1 cellular context compared by ENCODE assay signal in genomic region chr6:50959081-50959641, GRCh38.
TF ChIP-seq lines count a peak whose summit lies in the region.

No MANE protein-coding gene starts in this region.

TF ChIP-seq in K562, 482 proteins besides CTCF, POLR2A, EP300 and RAD21 (continued from another document and continues in another):
- TF ChIP-seq CREB3L1 (IDR thresholded peaks at IDR 0.05; ENCODE audit: borderline replicate concordance, low read depth) (no peak), SRSF1 (IDR thresholded peaks at IDR 0.05; ENCODE audit: low read depth, low read length) (no peak), MEIS2 (IDR thresholded peaks at IDR 0.05; ENCODE audit: partially characterized antibody) (peak; percentile 81), RFX5 (IDR thresholded peaks at IDR 0.05; ENCODE audit: low read depth, low read length) (0 out of 2 replicates have a peak, but pooled peaks have one; percentile 31), ZNF699 (CRISPR knock-in tag; IDR thresholded peaks at IDR 0.05; ENCODE audit: insufficient replicate concordance) (no peak), ARHGAP35 (IDR thresholded peaks at IDR 0.05; ENCODE audit: partially characterized antibody) (no peak), POLR2AphosphoS5 (IDR thresholded peaks at IDR 0.05; ENCODE audit: control insufficient read depth, insufficient read depth, low read depth, low read length) (peak; percentile 86), GATA2 (CRISPR knock-in tag; IDR thresholded peaks at IDR 0.05) (peak; percentile 77), ZC3H4 (CRISPR knock-in tag; IDR thresholded peaks at IDR 0.05; ENCODE audit: borderline replicate concordance) (no peak), TEAD2 (tag; IDR thresholded peaks at IDR 0.05) (no peak), CBX5 (IDR thresholded peaks at IDR 0.05; ENCODE audit: borderline replicate concordance, low read depth) (no peak), NR2F6 (CRISPR knock-in tag; IDR thresholded peaks at IDR 0.05) (no peak), ZKSCAN8 (CRISPR knock-in tag; IDR thresholded peaks at IDR 0.05) (no peak), C11orf30 (IDR thresholded peaks at IDR 0.05; ENCODE audit: low read depth) (no peak), CLOCK (CRISPR knock-in tag; IDR thresholded peaks at IDR 0.05; ENCODE audit: borderline replicate concordance) (no peak), GTF2E2 (tag; IDR thresholded peaks at IDR 0.05) (no peak), ZNF717 (CRISPR knock-in tag; IDR thresholded peaks at IDR 0.05) (no peak), NFIC (IDR thresholded peaks at IDR 0.05) (peak; percentile 69), BMI1 (IDR thresholded peaks at IDR 0.05; ENCODE audit: low read length) (no peak), NONO (IDR thresholded peaks at IDR 0.05; ENCODE audit: low read depth in 2 of 2, low read length in 1 of 2) (0 out of 4 replicates have a peak, but pooled peaks of 1 of the 2 experiments have one; percentile 42), MYC (IDR thresholded peaks at IDR 0.05; ENCODE audit: low read depth, low read length) (peak; percentile 74), MYC (CRISPR knock-in tag; IDR thresholded peaks at IDR 0.05; ENCODE audit: borderline replicate concordance, low read depth) (no peak), ZNF766 (CRISPR knock-in tag; conservative IDR thresholded peaks at IDR 0.05) (peak; percentile 82), ATF1 (CRISPR knock-in tag; IDR thresholded peaks at IDR 0.05) (no peak), ATF1 (tag; IDR thresholded peaks at IDR 0.05) (peak; percentile 51; the same call in 1 of the 2 replicates), LCOR (CRISPR knock-in tag; IDR thresholded peaks at IDR 0.05) (no peak), TEAD1 (CRISPR knock-in tag; IDR thresholded peaks at IDR 0.05) (peak in 1 of 2 experiments; percentile 50; a peak in 1 of 4 replicates), MAZ (CRISPR knock-in tag; conservative IDR thresholded peaks at IDR 0.05 in 1 of 2, IDR thresholded peaks at IDR 0.05 in 1 of 2) (peak; percentile 17 to 28; a peak in 1 of 4 replicates), PCBP2 (IDR thresholded peaks at IDR 0.05; ENCODE audit: low read depth, low read length, poor library complexity, severe bottlenecking) (no peak), SMAD1 (IDR thresholded peaks at IDR 0.05; ENCODE audit: low read depth, low read length, partially characterized antibody) (no peak), SMAD4 (CRISPR knock-in tag; conservative IDR thresholded peaks at IDR 0.05) (peak; percentile 97), ADNP (tag; IDR thresholded peaks at IDR 0.05) (peak; percentile 75), NR4A1 (CRISPR knock-in tag; IDR thresholded peaks at IDR 0.05) (0 out of 2 replicates have a peak, but pooled peaks have one; percentile 47), NR4A1 (tag; IDR thresholded peaks at IDR 0.05) (no peak), NFE2L1 (tag; IDR thresholded peaks at IDR 0.05; ENCODE audit: borderline replicate concordance, low read depth) (no peak), CBFA2T2 (conservative IDR thresholded peaks at IDR 0.05) (peak; percentile 91), ZNF384 (IDR thresholded peaks at IDR 0.05; ENCODE audit: low read depth, low read length) (no peak), ZFP36 (IDR thresholded peaks at IDR 0.05; ENCODE audit: low read depth, low read length, partially characterized antibody) (peak; percentile 8), RBBP5 (IDR thresholded peaks at IDR 0.05; ENCODE audit: borderline replicate concordance, insufficient read depth, low read length, poor library complexity, severe bottlenecking) (peak; percentile 84), ZNF316 (IDR thresholded peaks at IDR 0.05) (no peak), SLC30A9 (CRISPR knock-in tag; IDR thresholded peaks at IDR 0.05) (no peak), LEF1 (IDR thresholded peaks at IDR 0.05) (peak; percentile 67; the same call in 1 of the 2 replicates), RBM39 (optimal IDR thresholded peaks at IDR 0.05; ENCODE audit: low read depth, low read length) (no peak), MLX (CRISPR knock-in tag; conservative IDR thresholded peaks at IDR 0.05) (no peak), MCM3 (IDR thresholded peaks at IDR 0.05) (no peak), MAFG (tag; conservative IDR thresholded peaks at IDR 0.05) (no peak; the same call in 1 of the 2 replicates), KAT8 (IDR thresholded peaks at IDR 0.05; ENCODE audit: low read depth) (no peak), FOXP1 (CRISPR knock-in tag; IDR thresholded peaks at IDR 0.05) (peak; percentile 45; the same call in 1 of the 2 replicates), TOE1 (IDR thresholded peaks at IDR 0.05; ENCODE audit: borderline replicate concordance) (peak; percentile 83), TOE1 (CRISPR knock-in tag; IDR thresholded peaks at IDR 0.05; ENCODE audit: borderline replicate concordance, low read depth) (no peak)
- TF ChIP-seq, protein P1, sequence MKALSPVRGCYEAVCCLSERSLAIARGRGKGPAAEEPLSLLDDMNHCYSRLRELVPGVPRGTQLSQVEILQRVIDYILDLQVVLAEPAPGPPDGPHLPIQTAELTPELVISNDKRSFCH (CRISPR knock-in tag; IDR thresholded peaks at IDR 0.05): no peak
- TF ChIP-seq, protein P1 (tag; IDR thresholded peaks at IDR 0.05): peak; percentile 90
- TF ChIP-seq, protein P2, sequence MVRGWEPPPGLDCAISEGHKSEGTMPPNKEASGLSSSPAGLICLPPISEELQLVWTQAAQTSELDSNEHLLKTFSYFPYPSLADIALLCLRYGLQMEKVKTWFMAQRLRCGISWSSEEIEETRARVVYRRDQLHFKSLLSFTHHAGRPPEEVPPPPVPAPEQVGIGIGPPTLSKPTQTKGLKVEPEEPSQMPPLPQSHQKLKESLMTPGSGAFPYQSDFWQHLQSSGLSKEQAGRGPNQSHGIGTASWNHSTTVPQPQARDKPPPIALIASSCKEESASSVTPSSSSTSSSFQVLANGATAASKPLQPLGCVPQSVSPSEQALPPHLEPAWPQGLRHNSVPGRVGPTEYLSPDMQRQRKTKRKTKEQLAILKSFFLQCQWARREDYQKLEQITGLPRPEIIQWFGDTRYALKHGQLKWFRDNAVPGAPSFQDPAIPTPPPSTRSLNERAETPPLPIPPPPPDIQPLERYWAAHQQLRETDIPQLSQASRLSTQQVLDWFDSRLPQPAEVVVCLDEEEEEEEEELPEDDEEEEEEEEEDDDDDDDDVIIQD (CRISPR knock-in tag; IDR thresholded peaks at IDR 0.05): no peak
- TF ChIP-seq, protein P3, sequence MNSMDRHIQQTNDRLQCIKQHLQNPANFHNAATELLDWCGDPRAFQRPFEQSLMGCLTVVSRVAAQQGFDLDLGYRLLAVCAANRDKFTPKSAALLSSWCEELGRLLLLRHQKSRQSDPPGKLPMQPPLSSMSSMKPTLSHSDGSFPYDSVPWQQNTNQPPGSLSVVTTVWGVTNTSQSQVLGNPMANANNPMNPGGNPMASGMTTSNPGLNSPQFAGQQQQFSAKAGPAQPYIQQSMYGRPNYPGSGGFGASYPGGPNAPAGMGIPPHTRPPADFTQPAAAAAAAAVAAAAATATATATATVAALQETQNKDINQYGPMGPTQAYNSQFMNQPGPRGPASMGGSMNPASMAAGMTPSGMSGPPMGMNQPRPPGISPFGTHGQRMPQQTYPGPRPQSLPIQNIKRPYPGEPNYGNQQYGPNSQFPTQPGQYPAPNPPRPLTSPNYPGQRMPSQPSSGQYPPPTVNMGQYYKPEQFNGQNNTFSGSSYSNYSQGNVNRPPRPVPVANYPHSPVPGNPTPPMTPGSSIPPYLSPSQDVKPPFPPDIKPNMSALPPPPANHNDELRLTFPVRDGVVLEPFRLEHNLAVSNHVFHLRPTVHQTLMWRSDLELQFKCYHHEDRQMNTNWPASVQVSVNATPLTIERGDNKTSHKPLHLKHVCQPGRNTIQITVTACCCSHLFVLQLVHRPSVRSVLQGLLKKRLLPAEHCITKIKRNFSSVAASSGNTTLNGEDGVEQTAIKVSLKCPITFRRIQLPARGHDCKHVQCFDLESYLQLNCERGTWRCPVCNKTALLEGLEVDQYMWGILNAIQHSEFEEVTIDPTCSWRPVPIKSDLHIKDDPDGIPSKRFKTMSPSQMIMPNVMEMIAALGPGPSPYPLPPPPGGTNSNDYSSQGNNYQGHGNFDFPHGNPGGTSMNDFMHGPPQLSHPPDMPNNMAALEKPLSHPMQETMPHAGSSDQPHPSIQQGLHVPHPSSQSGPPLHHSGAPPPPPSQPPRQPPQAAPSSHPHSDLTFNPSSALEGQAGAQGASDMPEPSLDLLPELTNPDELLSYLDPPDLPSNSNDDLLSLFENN (IDR thresholded peaks at IDR 0.05; ENCODE audit: low read depth in 2 of 2, low read length in 2 of 2): peak in 1 of 2 experiments; percentile 68; a peak in 1 of 4 replicates
- TF ChIP-seq, protein P4, sequence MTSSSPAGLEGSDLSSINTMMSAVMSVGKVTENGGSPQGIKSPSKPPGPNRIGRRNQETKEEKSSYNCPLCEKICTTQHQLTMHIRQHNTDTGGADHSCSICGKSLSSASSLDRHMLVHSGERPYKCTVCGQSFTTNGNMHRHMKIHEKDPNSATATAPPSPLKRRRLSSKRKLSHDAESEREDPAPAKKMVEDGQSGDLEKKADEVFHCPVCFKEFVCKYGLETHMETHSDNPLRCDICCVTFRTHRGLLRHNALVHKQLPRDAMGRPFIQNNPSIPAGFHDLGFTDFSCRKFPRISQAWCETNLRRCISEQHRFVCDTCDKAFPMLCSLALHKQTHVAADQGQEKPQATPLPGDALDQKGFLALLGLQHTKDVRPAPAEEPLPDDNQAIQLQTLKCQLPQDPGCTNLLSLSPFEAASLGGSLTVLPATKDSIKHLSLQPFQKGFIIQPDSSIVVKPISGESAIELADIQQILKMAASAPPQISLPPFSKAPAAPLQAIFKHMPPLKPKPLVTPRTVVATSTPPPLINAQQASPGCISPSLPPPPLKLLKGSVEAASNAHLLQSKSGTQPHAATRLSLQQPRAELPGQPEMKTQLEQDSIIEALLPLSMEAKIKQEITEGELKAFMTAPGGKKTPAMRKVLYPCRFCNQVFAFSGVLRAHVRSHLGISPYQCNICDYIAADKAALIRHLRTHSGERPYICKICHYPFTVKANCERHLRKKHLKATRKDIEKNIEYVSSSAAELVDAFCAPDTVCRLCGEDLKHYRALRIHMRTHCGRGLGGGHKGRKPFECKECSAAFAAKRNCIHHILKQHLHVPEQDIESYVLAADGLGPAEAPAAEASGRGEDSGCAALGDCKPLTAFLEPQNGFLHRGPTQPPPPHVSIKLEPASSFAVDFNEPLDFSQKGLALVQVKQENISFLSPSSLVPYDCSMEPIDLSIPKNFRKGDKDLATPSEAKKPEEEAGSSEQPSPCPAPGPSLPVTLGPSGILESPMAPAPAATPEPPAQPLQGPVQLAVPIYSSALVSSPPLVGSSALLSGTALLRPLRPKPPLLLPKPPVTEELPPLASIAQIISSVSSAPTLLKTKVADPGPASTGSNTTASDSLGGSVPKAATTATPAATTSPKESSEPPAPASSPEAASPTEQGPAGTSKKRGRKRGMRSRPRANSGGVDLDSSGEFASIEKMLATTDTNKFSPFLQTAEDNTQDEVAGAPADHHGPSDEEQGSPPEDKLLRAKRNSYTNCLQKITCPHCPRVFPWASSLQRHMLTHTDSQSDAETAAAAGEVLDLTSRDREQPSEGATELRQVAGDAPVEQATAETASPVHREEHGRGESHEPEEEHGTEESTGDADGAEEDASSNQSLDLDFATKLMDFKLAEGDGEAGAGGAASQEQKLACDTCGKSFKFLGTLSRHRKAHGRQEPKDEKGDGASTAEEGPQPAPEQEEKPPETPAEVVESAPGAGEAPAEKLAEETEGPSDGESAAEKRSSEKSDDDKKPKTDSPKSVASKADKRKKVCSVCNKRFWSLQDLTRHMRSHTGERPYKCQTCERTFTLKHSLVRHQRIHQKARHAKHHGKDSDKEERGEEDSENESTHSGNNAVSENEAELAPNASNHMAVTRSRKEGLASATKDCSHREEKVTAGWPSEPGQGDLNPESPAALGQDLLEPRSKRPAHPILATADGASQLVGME (CRISPR knock-in tag; IDR thresholded peaks at IDR 0.05): no peak
